8 cellular contexts compared by ENCODE assay signal in genomic region chr4:145154573-145154972, GRCh38. TPM values are rescaled to one million over a fixed set of nuclear protein-coding genes. Genes with fewer than 3 reads are reported as not detected.
DNase-seq lines count a peak whose midpoint lies in the region; ATAC-seq and TF ChIP-seq lines count a peak whose summit lies in the region.

No MANE protein-coding gene starts in this region.

- no peaks in the 10 kb centered on the region for H3K9me3 Mint-ChIP-seq in activated CD4-positive, alpha-beta memory T cell treated with anti-CD3 and anti-CD28 coated beads, Interleukin-2, amount 10 ng/mL, durations not matched to agents 7 days and 5 days
- H3K9me3 Mint-ChIP-seq in activated CD4-positive, alpha-beta memory T cell treated with anti-CD3 and anti-CD28 coated beads for 36 hours, result no peaks in the 10 kb centered on the region
- no peaks in the 10 kb centered on the region for H3K9me3 Mint-ChIP-seq in T-cell
- no peaks in the 10 kb centered on the region for H3K9me3 Mint-ChIP-seq in activated T-helper 2 cell treated with anti-CD3 and anti-CD28 coated beads, Interferon-gamma antibody, Interleukin-2, Interleukin-4, amounts not matched to agents 10 μg/mL and 5 μg/mL and 100 μg/mL, durations not matched to agents 14 hours and 24 hours and 36 hours

- H3K36me3 Mint-ChIP-seq in activated CD4-positive, alpha-beta memory T cell treated with anti-CD3 and anti-CD28 coated beads, Interleukin-2, amount 10 ng/mL, durations not matched to agents 7 days and 5 days (ENCODE audit: low read depth), result peaks cover 69% of the 10 kb centered on the region
- H3K36me3 Mint-ChIP-seq in activated CD4-positive, alpha-beta memory T cell treated with anti-CD3 and anti-CD28 coated beads for 36 hours, result peaks cover 42% of the 10 kb centered on the region
- peaks cover 46% of the 10 kb centered on the region for H3K36me3 Mint-ChIP-seq in T-cell
- peaks cover 86% of the 10 kb centered on the region for H3K36me3 Mint-ChIP-seq in activated T-helper 2 cell treated with anti-CD3 and anti-CD28 coated beads, Interferon-gamma antibody, Interleukin-2, Interleukin-4, amounts not matched to agents 10 μg/mL and 5 μg/mL and 100 μg/mL, durations not matched to agents 14 hours and 24 hours and 36 hours (ENCODE audit: low read depth)

- DNase-seq in activated CD4-positive, alpha-beta memory T cell treated with anti-CD3 and anti-CD28 coated beads, Interleukin-2, amount 10 ng/mL, durations not matched to agents 7 days and 5 days, result no peak
- no peak for DNase-seq in activated CD4-positive, alpha-beta memory T cell treated with anti-CD3 and anti-CD28 coated beads for 36 hours
- DNase-seq in left ventricle myocardium superior (no peak), T-cell (no peak), iPS-NIHi7 (ENCODE audit: extremely low spot score) (no peak)
- no peak for DNase-seq in activated T-helper 2 cell treated with anti-CD3 and anti-CD28 coated beads, Interferon-gamma antibody, Interleukin-2, Interleukin-4, amounts not matched to agents 10 μg/mL and 5 μg/mL and 100 μg/mL, durations not matched to agents 14 hours and 24 hours and 36 hours (ENCODE audit: low spot score)

- peaks cover 28% of the 10 kb centered on the region for H3K4me1 Mint-ChIP-seq in activated CD4-positive, alpha-beta memory T cell treated with anti-CD3 and anti-CD28 coated beads, Interleukin-2, amount 10 ng/mL, durations not matched to agents 7 days and 5 days
- H3K4me1 Mint-ChIP-seq in activated CD4-positive, alpha-beta memory T cell treated with anti-CD3 and anti-CD28 coated beads for 36 hours (ENCODE audit: low read depth), result peaks cover 6% of the 10 kb centered on the region
- H3K4me1 Mint-ChIP-seq in T-cell, result peaks cover 0 to 3% (median 2%) of the 10 kb centered on the region in 3 donors
- peaks cover 30% of the 10 kb centered on the region for H3K4me1 Mint-ChIP-seq in activated T-helper 2 cell treated with anti-CD3 and anti-CD28 coated beads, Interferon-gamma antibody, Interleukin-2, Interleukin-4, amounts not matched to agents 10 μg/mL and 5 μg/mL and 100 μg/mL, durations not matched to agents 14 hours and 24 hours and 36 hours (ENCODE audit: low read depth)

- H3K27ac Mint-ChIP-seq in activated CD4-positive, alpha-beta memory T cell treated with anti-CD3 and anti-CD28 coated beads, Interleukin-2, amount 10 ng/mL, durations not matched to agents 7 days and 5 days, result peak overlapping the region; percentile 18
- H3K27ac Mint-ChIP-seq in activated CD4-positive, alpha-beta memory T cell treated with anti-CD3 and anti-CD28 coated beads for 36 hours, result no peak overlapping the region
- H3K27ac Mint-ChIP-seq in T-cell, result no peak overlapping the region
- H3K27ac Mint-ChIP-seq in activated T-helper 2 cell treated with anti-CD3 and anti-CD28 coated beads, Interferon-gamma antibody, Interleukin-2, Interleukin-4, amounts not matched to agents 10 μg/mL and 5 μg/mL and 100 μg/mL, durations not matched to agents 14 hours and 24 hours and 36 hours, result no peak overlapping the region

- CTCF ChIA-PET in activated CD4-positive, alpha-beta memory T cell treated with anti-CD3 and anti-CD28 coated beads, Interleukin-2, amount 10 ng/mL, durations not matched to agents 7 days and 5 days (lab: Charles Lee), result interaction anchor here (0.9 to 1.3 kb wide), 7 partner anchors 13 to 462 kb away, joined by 3 to 5 read pairs (median 3); partner anchors contain the start of genes ABCE1 and ANAPC10
- CTCF ChIA-PET in activated CD4-positive, alpha-beta memory T cell treated with anti-CD3 and anti-CD28 coated beads for 36 hours (lab: Charles Lee), result interaction anchor here (0.8 to 1.0 kb wide), 2 partner anchors 13 to 21 kb away, joined by 3 read pairs; no protein-coding TSS in a partner anchor
- CTCF ChIA-PET in T-cell (lab: Charles Lee), result interaction anchor here in 1 of 2 donors (0.8 to 1.4 kb wide), 3 partner anchors 49 to 735 kb away, joined by 3 to 5 read pairs (median 4); no protein-coding TSS in a partner anchor

- POLR2A ChIA-PET in activated CD4-positive, alpha-beta memory T cell treated with anti-CD3 and anti-CD28 coated beads, Interleukin-2, amount 10 ng/mL, durations not matched to agents 7 days and 5 days (lab: Charles Lee), result interaction anchor here (0.9 to 1.7 kb wide), 3 partner anchors 10 to 462 kb away, joined by 3 to 8 read pairs (median 3); no protein-coding TSS in a partner anchor
- POLR2A ChIA-PET in activated CD4-positive, alpha-beta memory T cell treated with anti-CD3 and anti-CD28 coated beads for 36 hours (lab: Charles Lee), result no interaction called here
- POLR2A ChIA-PET in T-cell (lab: Charles Lee), result interaction anchor here in 1 of 2 donors (0.7 kb wide), 1 partner anchor 45 kb away, joined by 6 read pairs; no protein-coding TSS in a partner anchor

- no peaks in the 10 kb centered on the region for H3K27me3 Mint-ChIP-seq in activated CD4-positive, alpha-beta memory T cell treated with anti-CD3 and anti-CD28 coated beads, Interleukin-2, amount 10 ng/mL, durations not matched to agents 7 days and 5 days
- H3K27me3 Mint-ChIP-seq in activated CD4-positive, alpha-beta memory T cell treated with anti-CD3 and anti-CD28 coated beads for 36 hours, result no peaks in the 10 kb centered on the region
- H3K27me3 Mint-ChIP-seq in T-cell, result no peaks in the 10 kb centered on the region
- H3K27me3 Mint-ChIP-seq in activated T-helper 2 cell treated with anti-CD3 and anti-CD28 coated beads, Interferon-gamma antibody, Interleukin-2, Interleukin-4, amounts not matched to agents 10 μg/mL and 5 μg/mL and 100 μg/mL, durations not matched to agents 14 hours and 24 hours and 36 hours (ENCODE audit: low read depth), result no peaks in the 10 kb centered on the region

- no peak overlapping the region for H3K4me3 Mint-ChIP-seq in activated CD4-positive, alpha-beta memory T cell treated with anti-CD3 and anti-CD28 coated beads, Interleukin-2, amount 10 ng/mL, durations not matched to agents 7 days and 5 days
- H3K4me3 Mint-ChIP-seq in activated CD4-positive, alpha-beta memory T cell treated with anti-CD3 and anti-CD28 coated beads for 36 hours, result no peak overlapping the region
- H3K4me3 Mint-ChIP-seq in T-cell, result no peak overlapping the region
- no peak overlapping the region for H3K4me3 Mint-ChIP-seq in activated T-helper 2 cell treated with anti-CD3 and anti-CD28 coated beads, Interferon-gamma antibody, Interleukin-2, Interleukin-4, amounts not matched to agents 10 μg/mL and 5 μg/mL and 100 μg/mL, durations not matched to agents 14 hours and 24 hours and 36 hours (ENCODE audit: low read depth)

- ATAC-seq in HG02763 (IDR thresholded peaks at IDR 0.05; ENCODE audit: unreplicated experiment) (peak; percentile 69), SK-N-SH treated with all-trans-retinoic acid at 6 μM for 48 hours (peak; percentile 88), left ventricle myocardium superior (peak; percentile 80), T-cell (replicated peaks in 1 of 4) (no peak)

- intact Hi-C loops in activated CD4-positive, alpha-beta memory T cell treated with anti-CD3 and anti-CD28 coated beads for 36 hours (cut with micrococcal nuclease), result loop anchor here (1.0 kb wide), 1 partner anchor 23 kb away; no protein-coding TSS in a partner anchor
- intact Hi-C loops in left ventricle myocardium superior (cut with micrococcal nuclease), result no loop called here
- intact Hi-C loops in activated T-helper 2 cell treated with anti-CD3 and anti-CD28 coated beads, Interferon-gamma antibody, Interleukin-2, Interleukin-4, amounts not matched to agents 10 μg/mL and 5 μg/mL and 100 μg/mL, durations not matched to agents 14 hours and 24 hours and 36 hours (cut with micrococcal nuclease), result loop anchor here (2.0 to 5.0 kb wide), 3 partner anchors 22 to 37 kb away; no protein-coding TSS in a partner anchor

TF ChIP-seq in SK-N-SH treated with all-trans-retinoic acid at 6 μM for 48 hours, 23 proteins besides CTCF, POLR2A, EP300 and RAD21 (continues in another document):
- TF ChIP-seq ZFP30 (CRISPR knock-in tag; IDR thresholded peaks at IDR 0.05) (no peak), BACH2 (CRISPR knock-in tag; IDR thresholded peaks at IDR 0.05; ENCODE audit: borderline replicate concordance) (no peak), TOX (CRISPR knock-in tag; IDR thresholded peaks at IDR 0.05; ENCODE audit: borderline replicate concordance) (no peak), ZFP3 (CRISPR knock-in tag; IDR thresholded peaks at IDR 0.05) (no peak), RARB (CRISPR knock-in tag; IDR thresholded peaks at IDR 0.05) (no peak)

RNA-seq across cellular contexts. Expression of gene OTUD4, which starts 25.8 kb away (rescaled TPM):
- 10 to 100 TPM; 45.8 to 51.2 TPM for total RNA-seq in activated CD4-positive, alpha-beta memory T cell treated with anti-CD3 and anti-CD28 coated beads, Interleukin-2, amount 10 ng/mL, durations not matched to agents 7 days and 5 days
- total RNA-seq in activated CD4-positive, alpha-beta memory T cell treated with anti-CD3 and anti-CD28 coated beads for 36 hours, result 10 to 100 TPM; 41.5 to 43.3 TPM
- total RNA-seq in left ventricle myocardium superior (38.9 TPM), T-cell (10 to 100 TPM; 38.8 to 70.1 (median 49.1) TPM)
- total RNA-seq in activated T-helper 2 cell treated with anti-CD3 and anti-CD28 coated beads, Interferon-gamma antibody, Interleukin-2, Interleukin-4, amounts not matched to agents 10 μg/mL and 5 μg/mL and 100 μg/mL, durations not matched to agents 14 hours and 24 hours and 36 hours, result 71.7 and 80.4 TPM in 2 replicates

RNA-seq across cellular contexts. Expression of gene ABCE1, which starts 56.5 kb away (rescaled TPM):
- 10 to 100 TPM; 60.6 to 63.3 TPM for total RNA-seq in activated CD4-positive, alpha-beta memory T cell treated with anti-CD3 and anti-CD28 coated beads, Interleukin-2, amount 10 ng/mL, durations not matched to agents 7 days and 5 days
- 100 to 1,000 TPM; 138 to 145 TPM for total RNA-seq in activated CD4-positive, alpha-beta memory T cell treated with anti-CD3 and anti-CD28 coated beads for 36 hours
- 29.5 TPM for total RNA-seq in left ventricle myocardium superior
- total RNA-seq in T-cell, result 10 to 100 TPM; 47.7 to 73.8 (median 65.4) TPM
- total RNA-seq in activated T-helper 2 cell treated with anti-CD3 and anti-CD28 coated beads, Interferon-gamma antibody, Interleukin-2, Interleukin-4, amounts not matched to agents 10 μg/mL and 5 μg/mL and 100 μg/mL, durations not matched to agents 14 hours and 24 hours and 36 hours, result 162 and 173 TPM in 2 replicates

RNA-seq across cellular contexts. Expression of gene ANAPC10, which starts 56.6 kb away (rescaled TPM):
- 10 to 100 TPM; 22.4 to 28.4 TPM for total RNA-seq in activated CD4-positive, alpha-beta memory T cell treated with anti-CD3 and anti-CD28 coated beads, Interleukin-2, amount 10 ng/mL, durations not matched to agents 7 days and 5 days
- 10 to 100 TPM; 28.2 to 28.3 TPM for total RNA-seq in activated CD4-positive, alpha-beta memory T cell treated with anti-CD3 and anti-CD28 coated beads for 36 hours
- total RNA-seq in left ventricle myocardium superior (12.6 TPM), T-cell (10 to 100 TPM; 13.0 to 21.3 (median 16.3) TPM)
- total RNA-seq in activated T-helper 2 cell treated with anti-CD3 and anti-CD28 coated beads, Interferon-gamma antibody, Interleukin-2, Interleukin-4, amounts not matched to agents 10 μg/mL and 5 μg/mL and 100 μg/mL, durations not matched to agents 14 hours and 24 hours and 36 hours, result 28.0 and 29.4 TPM in 2 replicates

Comparison
In these comparisons a context has a peak if more than half of its experiments do, and no peak if none do; other contexts are left out.
1. ATAC-seq: peak in HG02763 (single experiment), SK-N-SH treated with all-trans-retinoic acid at 6 μM for 48 hours (single experiment) and left ventricle myocardium superior (single experiment); none in T-cell (0 of 4).